1 cellular context compared by ENCODE assay signal in the genomic region with DNA sequence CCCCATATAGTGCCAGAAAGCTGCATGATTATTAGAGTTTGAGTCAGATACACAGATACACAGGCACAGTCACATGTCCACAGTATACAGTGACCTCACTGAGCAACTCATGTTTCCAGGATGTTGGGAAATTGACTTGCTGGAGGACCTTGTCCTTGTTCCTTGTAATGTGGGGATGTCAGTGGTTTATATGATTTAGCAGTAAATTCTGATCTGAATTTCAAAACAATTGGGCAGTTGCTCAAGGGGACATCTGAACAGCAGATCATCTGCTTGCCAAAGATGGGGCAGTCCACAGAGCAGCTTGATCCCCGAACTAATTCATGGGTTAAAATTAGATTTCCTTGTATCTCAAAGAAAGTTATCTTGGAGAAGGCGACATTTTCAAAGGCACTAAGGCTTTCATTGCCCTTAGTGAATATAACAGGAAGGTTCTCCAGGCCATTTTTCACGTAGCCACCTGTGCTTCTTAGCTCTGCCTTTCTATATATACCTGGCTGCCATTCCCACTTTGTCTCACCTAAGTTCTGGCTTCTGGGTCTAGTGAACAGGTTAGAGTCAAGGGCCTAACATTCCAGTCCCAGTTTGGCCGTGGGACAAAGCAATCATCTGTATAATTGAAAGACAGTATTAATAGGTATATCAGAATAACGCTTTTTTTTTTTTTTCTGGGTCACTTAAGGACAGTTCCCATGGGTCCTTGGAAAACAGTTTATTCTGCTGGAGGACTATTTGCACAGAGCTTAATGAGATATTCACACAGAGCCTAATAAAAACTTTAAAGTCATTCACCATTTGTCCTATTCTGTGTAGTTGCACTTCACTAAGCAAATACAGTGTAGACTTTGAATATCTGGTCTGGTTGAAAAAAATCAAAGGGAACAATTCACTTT.
A peak's percentile ranks its signal among the peaks of the same experiment; 100 is the strongest.
TF ChIP-seq lines count a peak whose summit lies in the region.

No MANE protein-coding gene starts in this region.

TF ChIP-seq in HepG2, 621 proteins besides CTCF, POLR2A, EP300 and RAD21 (continued from another document and continues in another):
- TF ChIP-seq, protein P1, sequence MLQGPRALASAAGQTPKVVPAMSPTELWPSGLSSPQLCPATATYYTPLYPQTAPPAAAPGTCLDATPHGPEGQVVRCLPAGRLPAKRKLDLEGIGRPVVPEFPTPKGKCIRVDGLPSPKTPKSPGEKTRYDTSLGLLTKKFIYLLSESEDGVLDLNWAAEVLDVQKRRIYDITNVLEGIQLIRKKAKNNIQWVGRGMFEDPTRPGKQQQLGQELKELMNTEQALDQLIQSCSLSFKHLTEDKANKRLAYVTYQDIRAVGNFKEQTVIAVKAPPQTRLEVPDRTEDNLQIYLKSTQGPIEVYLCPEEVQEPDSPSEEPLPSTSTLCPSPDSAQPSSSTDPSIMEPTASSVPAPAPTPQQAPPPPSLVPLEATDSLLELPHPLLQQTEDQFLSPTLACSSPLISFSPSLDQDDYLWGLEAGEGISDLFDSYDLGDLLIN (CRISPR knock-in tag; IDR thresholded peaks at IDR 0.05; ENCODE audit: borderline replicate concordance) = no peak
- no peak for TF ChIP-seq HNRNPK (IDR thresholded peaks at IDR 0.05; ENCODE audit: low read depth, low read length, poor library complexity, severe bottlenecking)
- TF ChIP-seq TCF12 (IDR thresholded peaks at IDR 0.05) = no peak
- no peak for TF ChIP-seq TCF12 (CRISPR knock-in tag; IDR thresholded peaks at IDR 0.05)
- TF ChIP-seq, protein P2, sequence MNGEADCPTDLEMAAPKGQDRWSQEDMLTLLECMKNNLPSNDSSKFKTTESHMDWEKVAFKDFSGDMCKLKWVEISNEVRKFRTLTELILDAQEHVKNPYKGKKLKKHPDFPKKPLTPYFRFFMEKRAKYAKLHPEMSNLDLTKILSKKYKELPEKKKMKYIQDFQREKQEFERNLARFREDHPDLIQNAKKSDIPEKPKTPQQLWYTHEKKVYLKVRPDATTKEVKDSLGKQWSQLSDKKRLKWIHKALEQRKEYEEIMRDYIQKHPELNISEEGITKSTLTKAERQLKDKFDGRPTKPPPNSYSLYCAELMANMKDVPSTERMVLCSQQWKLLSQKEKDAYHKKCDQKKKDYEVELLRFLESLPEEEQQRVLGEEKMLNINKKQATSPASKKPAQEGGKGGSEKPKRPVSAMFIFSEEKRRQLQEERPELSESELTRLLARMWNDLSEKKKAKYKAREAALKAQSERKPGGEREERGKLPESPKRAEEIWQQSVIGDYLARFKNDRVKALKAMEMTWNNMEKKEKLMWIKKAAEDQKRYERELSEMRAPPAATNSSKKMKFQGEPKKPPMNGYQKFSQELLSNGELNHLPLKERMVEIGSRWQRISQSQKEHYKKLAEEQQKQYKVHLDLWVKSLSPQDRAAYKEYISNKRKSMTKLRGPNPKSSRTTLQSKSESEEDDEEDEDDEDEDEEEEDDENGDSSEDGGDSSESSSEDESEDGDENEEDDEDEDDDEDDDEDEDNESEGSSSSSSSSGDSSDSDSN (CRISPR knock-in tag; IDR thresholded peaks at IDR 0.05) = no peak
- TF ChIP-seq, protein P3, sequence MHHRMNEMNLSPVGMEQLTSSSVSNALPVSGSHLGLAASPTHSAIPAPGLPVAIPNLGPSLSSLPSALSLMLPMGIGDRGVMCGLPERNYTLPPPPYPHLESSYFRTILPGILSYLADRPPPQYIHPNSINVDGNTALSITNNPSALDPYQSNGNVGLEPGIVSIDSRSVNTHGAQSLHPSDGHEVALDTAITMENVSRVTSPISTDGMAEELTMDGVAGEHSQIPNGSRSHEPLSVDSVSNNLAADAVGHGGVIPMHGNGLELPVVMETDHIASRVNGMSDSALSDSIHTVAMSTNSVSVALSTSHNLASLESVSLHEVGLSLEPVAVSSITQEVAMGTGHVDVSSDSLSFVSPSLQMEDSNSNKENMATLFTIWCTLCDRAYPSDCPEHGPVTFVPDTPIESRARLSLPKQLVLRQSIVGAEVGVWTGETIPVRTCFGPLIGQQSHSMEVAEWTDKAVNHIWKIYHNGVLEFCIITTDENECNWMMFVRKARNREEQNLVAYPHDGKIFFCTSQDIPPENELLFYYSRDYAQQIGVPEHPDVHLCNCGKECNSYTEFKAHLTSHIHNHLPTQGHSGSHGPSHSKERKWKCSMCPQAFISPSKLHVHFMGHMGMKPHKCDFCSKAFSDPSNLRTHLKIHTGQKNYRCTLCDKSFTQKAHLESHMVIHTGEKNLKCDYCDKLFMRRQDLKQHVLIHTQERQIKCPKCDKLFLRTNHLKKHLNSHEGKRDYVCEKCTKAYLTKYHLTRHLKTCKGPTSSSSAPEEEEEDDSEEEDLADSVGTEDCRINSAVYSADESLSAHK (CRISPR knock-in tag; IDR thresholded peaks at IDR 0.05; ENCODE audit: borderline replicate concordance) = no peak
- TF ChIP-seq, protein P4, sequence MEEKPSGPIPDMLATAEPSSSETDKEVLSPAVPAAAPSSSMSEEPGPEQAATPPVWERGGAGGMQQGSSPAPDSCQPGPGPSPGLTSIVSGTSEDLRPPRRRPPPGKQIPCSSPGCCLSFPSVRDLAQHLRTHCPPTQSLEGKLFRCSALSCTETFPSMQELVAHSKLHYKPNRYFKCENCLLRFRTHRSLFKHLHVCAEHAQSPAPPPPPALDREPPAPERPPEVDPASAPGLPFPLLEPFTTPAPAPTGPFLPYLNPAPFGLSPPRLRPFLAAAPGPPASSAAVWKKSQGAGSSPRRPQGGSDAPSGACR (CRISPR knock-in tag; IDR thresholded peaks at IDR 0.05) = peak; percentile 91
- TF ChIP-seq ZNF546 (CRISPR knock-in tag; conservative IDR thresholded peaks at IDR 0.05) = no peak
- no peak; the same call in 1 of the 2 replicates for TF ChIP-seq TOE1 (CRISPR knock-in tag; IDR thresholded peaks at IDR 0.05)
- TF ChIP-seq, protein P5, sequence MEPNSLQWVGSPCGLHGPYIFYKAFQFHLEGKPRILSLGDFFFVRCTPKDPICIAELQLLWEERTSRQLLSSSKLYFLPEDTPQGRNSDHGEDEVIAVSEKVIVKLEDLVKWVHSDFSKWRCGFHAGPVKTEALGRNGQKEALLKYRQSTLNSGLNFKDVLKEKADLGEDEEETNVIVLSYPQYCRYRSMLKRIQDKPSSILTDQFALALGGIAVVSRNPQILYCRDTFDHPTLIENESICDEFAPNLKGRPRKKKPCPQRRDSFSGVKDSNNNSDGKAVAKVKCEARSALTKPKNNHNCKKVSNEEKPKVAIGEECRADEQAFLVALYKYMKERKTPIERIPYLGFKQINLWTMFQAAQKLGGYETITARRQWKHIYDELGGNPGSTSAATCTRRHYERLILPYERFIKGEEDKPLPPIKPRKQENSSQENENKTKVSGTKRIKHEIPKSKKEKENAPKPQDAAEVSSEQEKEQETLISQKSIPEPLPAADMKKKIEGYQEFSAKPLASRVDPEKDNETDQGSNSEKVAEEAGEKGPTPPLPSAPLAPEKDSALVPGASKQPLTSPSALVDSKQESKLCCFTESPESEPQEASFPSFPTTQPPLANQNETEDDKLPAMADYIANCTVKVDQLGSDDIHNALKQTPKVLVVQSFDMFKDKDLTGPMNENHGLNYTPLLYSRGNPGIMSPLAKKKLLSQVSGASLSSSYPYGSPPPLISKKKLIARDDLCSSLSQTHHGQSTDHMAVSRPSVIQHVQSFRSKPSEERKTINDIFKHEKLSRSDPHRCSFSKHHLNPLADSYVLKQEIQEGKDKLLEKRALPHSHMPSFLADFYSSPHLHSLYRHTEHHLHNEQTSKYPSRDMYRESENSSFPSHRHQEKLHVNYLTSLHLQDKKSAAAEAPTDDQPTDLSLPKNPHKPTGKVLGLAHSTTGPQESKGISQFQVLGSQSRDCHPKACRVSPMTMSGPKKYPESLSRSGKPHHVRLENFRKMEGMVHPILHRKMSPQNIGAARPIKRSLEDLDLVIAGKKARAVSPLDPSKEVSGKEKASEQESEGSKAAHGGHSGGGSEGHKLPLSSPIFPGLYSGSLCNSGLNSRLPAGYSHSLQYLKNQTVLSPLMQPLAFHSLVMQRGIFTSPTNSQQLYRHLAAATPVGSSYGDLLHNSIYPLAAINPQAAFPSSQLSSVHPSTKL (CRISPR knock-in tag; IDR thresholded peaks at IDR 0.05) = peak; percentile 93
- no peak for TF ChIP-seq KDM6A (CRISPR knock-in tag; IDR thresholded peaks at IDR 0.05; ENCODE audit: low read depth)
- TF ChIP-seq ZFP90 (CRISPR knock-in tag; IDR thresholded peaks at IDR 0.05; ENCODE audit: borderline replicate concordance) = peak; percentile 90; the same call in 1 of the 2 replicates
- TF ChIP-seq HDAC6 (IDR thresholded peaks at IDR 0.05; ENCODE audit: low read depth, low read length) = no peak
- TF ChIP-seq, protein P6, sequence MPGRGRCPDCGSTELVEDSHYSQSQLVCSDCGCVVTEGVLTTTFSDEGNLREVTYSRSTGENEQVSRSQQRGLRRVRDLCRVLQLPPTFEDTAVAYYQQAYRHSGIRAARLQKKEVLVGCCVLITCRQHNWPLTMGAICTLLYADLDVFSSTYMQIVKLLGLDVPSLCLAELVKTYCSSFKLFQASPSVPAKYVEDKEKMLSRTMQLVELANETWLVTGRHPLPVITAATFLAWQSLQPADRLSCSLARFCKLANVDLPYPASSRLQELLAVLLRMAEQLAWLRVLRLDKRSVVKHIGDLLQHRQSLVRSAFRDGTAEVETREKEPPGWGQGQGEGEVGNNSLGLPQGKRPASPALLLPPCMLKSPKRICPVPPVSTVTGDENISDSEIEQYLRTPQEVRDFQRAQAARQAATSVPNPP (CRISPR knock-in tag; IDR thresholded peaks at IDR 0.05) = 0 out of 2 replicates have a peak, but pooled peaks have one; percentile 48
- no peak for TF ChIP-seq PCBP2 (optimal IDR thresholded peaks at IDR 0.05; ENCODE audit: low read depth, low read length, poor library complexity, severe bottlenecking)
- TF ChIP-seq, protein P7, sequence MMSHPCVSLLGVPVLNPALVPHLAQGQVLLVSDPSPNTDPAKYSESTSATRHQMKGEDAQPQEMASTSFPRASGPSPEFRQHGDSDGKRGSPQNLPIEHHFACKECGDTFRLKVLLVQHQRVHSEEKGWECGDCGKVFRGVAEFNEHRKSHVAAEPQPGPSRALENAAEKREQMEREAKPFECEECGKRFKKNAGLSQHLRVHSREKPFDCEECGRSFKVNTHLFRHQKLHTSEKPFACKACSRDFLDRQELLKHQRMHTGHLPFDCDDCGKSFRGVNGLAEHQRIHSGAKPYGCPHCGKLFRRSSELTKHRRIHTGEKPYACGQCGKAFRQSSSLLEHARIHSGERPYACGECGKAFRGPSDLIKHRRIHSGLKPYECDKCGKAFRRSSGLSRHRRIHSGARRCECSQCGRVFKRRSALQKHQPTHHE (CRISPR knock-in tag; IDR thresholded peaks at IDR 0.05; ENCODE audit: borderline replicate concordance) = no peak
- TF ChIP-seq, protein P8, sequence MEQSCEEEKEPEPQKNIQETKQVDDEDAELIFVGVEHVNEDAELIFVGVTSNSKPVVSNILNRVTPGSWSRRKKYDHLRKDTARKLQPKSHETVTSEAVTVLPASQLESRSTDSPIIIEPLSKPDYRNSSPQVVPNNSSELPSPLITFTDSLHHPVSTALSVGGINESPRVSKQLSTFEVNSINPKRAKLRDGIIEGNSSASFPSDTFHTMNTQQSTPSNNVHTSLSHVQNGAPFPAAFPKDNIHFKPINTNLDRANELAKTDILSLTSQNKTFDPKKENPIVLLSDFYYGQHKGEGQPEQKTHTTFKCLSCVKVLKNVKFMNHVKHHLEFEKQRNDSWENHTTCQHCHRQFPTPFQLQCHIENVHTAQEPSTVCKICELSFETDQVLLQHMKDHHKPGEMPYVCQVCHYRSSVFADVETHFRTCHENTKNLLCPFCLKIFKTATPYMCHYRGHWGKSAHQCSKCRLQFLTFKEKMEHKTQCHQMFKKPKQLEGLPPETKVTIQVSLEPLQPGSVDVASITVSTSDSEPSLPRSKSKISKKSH (CRISPR knock-in tag; IDR thresholded peaks at IDR 0.05; ENCODE audit: borderline replicate concordance) = no peak
- no peak for TF ChIP-seq RFX1 (IDR thresholded peaks at IDR 0.05)
- TF ChIP-seq, protein P9, sequence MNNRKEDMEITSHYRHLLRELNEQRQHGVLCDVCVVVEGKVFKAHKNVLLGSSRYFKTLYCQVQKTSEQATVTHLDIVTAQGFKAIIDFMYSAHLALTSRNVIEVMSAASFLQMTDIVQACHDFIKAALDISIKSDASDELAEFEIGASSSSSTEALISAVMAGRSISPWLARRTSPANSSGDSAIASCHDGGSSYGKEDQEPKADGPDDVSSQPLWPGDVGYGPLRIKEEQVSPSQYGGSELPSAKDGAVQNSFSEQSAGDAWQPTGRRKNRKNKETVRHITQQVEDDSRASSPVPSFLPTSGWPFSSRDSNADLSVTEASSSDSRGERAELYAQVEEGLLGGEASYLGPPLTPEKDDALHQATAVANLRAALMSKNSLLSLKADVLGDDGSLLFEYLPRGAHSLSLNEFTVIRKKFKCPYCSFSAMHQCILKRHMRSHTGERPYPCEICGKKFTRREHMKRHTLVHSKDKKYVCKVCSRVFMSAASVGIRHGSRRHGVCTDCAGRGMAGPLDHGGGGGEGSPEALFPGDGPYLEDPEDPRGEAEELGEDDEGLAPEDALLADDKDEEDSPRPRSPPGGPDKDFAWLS (CRISPR knock-in tag; IDR thresholded peaks at IDR 0.05; ENCODE audit: borderline replicate concordance) = no peak
- no peak for TF ChIP-seq ZFP1 (CRISPR knock-in tag; IDR thresholded peaks at IDR 0.05)
- TF ChIP-seq, protein P10, sequence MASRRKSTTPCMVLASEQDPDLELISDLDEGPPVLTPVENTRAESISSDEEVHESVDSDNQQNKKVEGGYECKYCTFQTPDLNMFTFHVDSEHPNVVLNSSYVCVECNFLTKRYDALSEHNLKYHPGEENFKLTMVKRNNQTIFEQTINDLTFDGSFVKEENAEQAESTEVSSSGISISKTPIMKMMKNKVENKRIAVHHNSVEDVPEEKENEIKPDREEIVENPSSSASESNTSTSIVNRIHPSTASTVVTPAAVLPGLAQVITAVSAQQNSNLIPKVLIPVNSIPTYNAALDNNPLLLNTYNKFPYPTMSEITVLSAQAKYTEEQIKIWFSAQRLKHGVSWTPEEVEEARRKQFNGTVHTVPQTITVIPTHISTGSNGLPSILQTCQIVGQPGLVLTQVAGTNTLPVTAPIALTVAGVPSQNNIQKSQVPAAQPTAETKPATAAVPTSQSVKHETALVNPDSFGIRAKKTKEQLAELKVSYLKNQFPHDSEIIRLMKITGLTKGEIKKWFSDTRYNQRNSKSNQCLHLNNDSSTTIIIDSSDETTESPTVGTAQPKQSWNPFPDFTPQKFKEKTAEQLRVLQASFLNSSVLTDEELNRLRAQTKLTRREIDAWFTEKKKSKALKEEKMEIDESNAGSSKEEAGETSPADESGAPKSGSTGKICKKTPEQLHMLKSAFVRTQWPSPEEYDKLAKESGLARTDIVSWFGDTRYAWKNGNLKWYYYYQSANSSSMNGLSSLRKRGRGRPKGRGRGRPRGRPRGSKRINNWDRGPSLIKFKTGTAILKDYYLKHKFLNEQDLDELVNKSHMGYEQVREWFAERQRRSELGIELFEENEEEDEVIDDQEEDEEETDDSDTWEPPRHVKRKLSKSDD (CRISPR knock-in tag; IDR thresholded peaks at IDR 0.05; ENCODE audit: low read depth) = peak; percentile 84; the same call in 1 of the 2 replicates
- TF ChIP-seq ESRRA (CRISPR knock-in tag; IDR thresholded peaks at IDR 0.05; ENCODE audit: low read depth) = peak; percentile 48; the same call in 1 of the 2 replicates
- TF ChIP-seq HCFC1 (IDR thresholded peaks at IDR 0.05; ENCODE audit: low read depth, low read length) = peak; percentile 10; the same call in 1 of the 2 replicates
- peak; percentile 71 for TF ChIP-seq TCF7L2 (IDR thresholded peaks at IDR 0.05; ENCODE audit: low read depth, low read length)
- TF ChIP-seq TOPORS (CRISPR knock-in tag; IDR thresholded peaks at IDR 0.05) = 0 out of 2 replicates have a peak, but pooled peaks have one; percentile 46
- TF ChIP-seq MED13 (CRISPR knock-in tag; IDR thresholded peaks at IDR 0.05) = peak; percentile 70; the same call in 1 of the 2 replicates
- TF ChIP-seq DR1 (CRISPR knock-in tag; IDR thresholded peaks at IDR 0.05) = no peak
- TF ChIP-seq, protein P11, sequence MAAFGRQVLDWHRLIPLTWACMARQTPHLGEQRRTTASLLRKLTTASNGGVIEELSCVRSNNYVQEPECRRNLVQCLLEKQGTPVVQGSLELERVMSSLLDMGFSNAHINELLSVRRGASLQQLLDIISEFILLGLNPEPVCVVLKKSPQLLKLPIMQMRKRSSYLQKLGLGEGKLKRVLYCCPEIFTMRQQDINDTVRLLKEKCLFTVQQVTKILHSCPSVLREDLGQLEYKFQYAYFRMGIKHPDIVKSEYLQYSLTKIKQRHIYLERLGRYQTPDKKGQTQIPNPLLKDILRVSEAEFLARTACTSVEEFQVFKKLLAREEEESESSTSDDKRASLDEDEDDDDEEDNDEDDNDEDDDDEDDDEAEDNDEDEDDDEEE (CRISPR knock-in tag; IDR thresholded peaks at IDR 0.05) = no peak
